13 cellular contexts compared by ENCODE assay signal in genomic region chr16:56266981-56267607, GRCh38.
"Had no signal": no experiment of that assay in that cellular context is flagged by ENCODE, and none has a peak within 500 bp of the region (broad histone marks: within the 10 kb centered on the region; RNA-seq: fewer than 3 reads in every experiment).

No MANE protein-coding gene starts in this region.

- H3K4me3 ChIP-seq: ascending aorta, breast epithelium, gastroesophageal sphincter, left ventricle myocardium inferior, right lobe of liver had no signal

- H3K4me1 ChIP-seq: breast epithelium had no signal

- H3K27me3 ChIP-seq: ascending aorta, breast epithelium, gastroesophageal sphincter, right lobe of liver had no signal

- H3K36me3 ChIP-seq: ascending aorta, breast epithelium, gastroesophageal sphincter, left ventricle myocardium inferior, right lobe of liver had no signal

- DNase-seq: activated CD4-positive, alpha-beta T cell treated with anti-CD3 and anti-CD28 coated beads, Interleukin-2, amount 50 U/mL, for 1 hour; activated naive CD4-positive, alpha-beta T cell treated with anti-CD3 and anti-CD28 coated beads for 36 hours; activated naive CD8-positive, alpha-beta T cell treated with anti-CD3 and anti-CD28 coated beads, Interleukin-2, amount 50 U/mL, for 24 hours; erythroblast; left ventricle myocardium inferior; occipital lobe; right lobe of liver; SW 1271 had no signal

- H3K27ac ChIP-seq: ascending aorta, breast epithelium, gastroesophageal sphincter, left ventricle myocardium inferior, right lobe of liver had no signal

- ATAC-seq: activated naive CD8-positive, alpha-beta T cell treated with anti-CD3 and anti-CD28 coated beads, Interleukin-2, amount 50 U/mL, for 24 hours; activated T-helper 17 cell treated with anti-CD3 and anti-CD28 coated beads, Interleukin-2, amount 50 U/mL, for 72 hours; gastroesophageal sphincter; natural killer cell treated with Interleukin-12 subunit alpha and Interleukin-12 subunit beta and Interleukin-15 and Interleukin-18, amount 100 ng/mL, for 72 hours; right lobe of liver had no signal
